8 cellular contexts compared by ENCODE assay signal in genomic region chr12:45732250-45732649, GRCh38. TPM values are rescaled to one million over a fixed set of nuclear protein-coding genes. Genes with fewer than 3 reads are reported as not detected.
A peak's percentile ranks its signal among the peaks of the same experiment; 100 is the strongest.
DNase-seq lines count a peak whose midpoint lies in the region; ATAC-seq and TF ChIP-seq lines count a peak whose summit lies in the region.

No MANE protein-coding gene starts in this region.

- H3K36me3 Mint-ChIP-seq in activated T-cell treated with anti-CD3 and anti-CD28 coated beads, Interleukin-2, amount 50 U/mL, for 24 hours (ENCODE audit: low read depth), result peaks cover 65% of the 10 kb centered on the region
- peaks cover 4% of the 10 kb centered on the region for H3K36me3 Mint-ChIP-seq in T-helper 17 cell (ENCODE audit: low read depth)
- peaks cover 21% of the 10 kb centered on the region for H3K36me3 Mint-ChIP-seq in stimulated activated memory B cell treated with anti-CD40 and anti-IgM and Interleukin-4, amounts not matched to agents 10 μg/mL and 1 μg/mL and 100 μg/mL, for 72 hours

- peak overlapping the region; percentile 71 to 89 for H3K4me3 ChIP-seq in foreskin fibroblast (ENCODE audit: low read depth in 1 of 2, low read length in 2 of 2)

- H3K4me1 Mint-ChIP-seq in activated T-cell treated with anti-CD3 and anti-CD28 coated beads, Interleukin-2, amount 50 U/mL, for 24 hours (ENCODE audit: low read depth), result peaks cover 45% of the 10 kb centered on the region
- peaks cover 23% of the 10 kb centered on the region for H3K4me1 Mint-ChIP-seq in T-helper 17 cell
- peaks cover 39% of the 10 kb centered on the region for H3K4me1 Mint-ChIP-seq in stimulated activated memory B cell treated with anti-CD40 and anti-IgM and Interleukin-4, amounts not matched to agents 10 μg/mL and 1 μg/mL and 100 μg/mL, for 72 hours

- no peak for DNase-seq in activated T-cell treated with anti-CD3 and anti-CD28 coated beads, Interleukin-2, amount 50 U/mL, for 24 hours
- no peak for DNase-seq in activated T-cell treated with anti-CD3 and anti-CD28 coated beads, Interleukin-2, amount 50 U/mL, for 48 hours
- DNase-seq in T-helper 17 cell (no peak), foreskin fibroblast (peak in 1 of 2 donors; percentile 11), COLO829 (ENCODE audit: low spot score) (no peak), NCI-H1436 treated with DMSO at 0.1 percent for 48 hours (lab: John Stamatoyannopoulos, UW) (no peak)
- no peak for DNase-seq in stimulated activated CD4-positive, alpha-beta T cell treated with anti-CD3 and anti-CD28 coated beads, Interleukin-2, amount 100 ng/mL, for 48 hours

- no peak for ATAC-seq in T-helper 17 cell
- ATAC-seq in stimulated activated memory B cell treated with anti-CD40 and anti-IgM and Interleukin-4, amounts not matched to agents 10 μg/mL and 1 μg/mL and 100 μg/mL, for 72 hours, result no peak

- H3K4me3 Mint-ChIP-seq in activated T-cell treated with anti-CD3 and anti-CD28 coated beads, Interleukin-2, amount 50 U/mL, for 24 hours, result peak overlapping the region; percentile 98
- peak overlapping the region; percentile 85 for H3K4me3 Mint-ChIP-seq in T-helper 17 cell
- peak overlapping the region; percentile 73 for H3K4me3 Mint-ChIP-seq in stimulated activated memory B cell treated with anti-CD40 and anti-IgM and Interleukin-4, amounts not matched to agents 10 μg/mL and 1 μg/mL and 100 μg/mL, for 72 hours

- H3K9me3 ChIP-seq in T-helper 17 cell (ENCODE audit: control insufficient read depth, low read length, poor library complexity, severe bottlenecking), result no peaks in the 10 kb centered on the region

- no peak for TF ChIP-seq CTCF in foreskin fibroblast (IDR thresholded peaks at IDR 0.05; ENCODE audit: low read depth, low read length)

- H3K9me3 Mint-ChIP-seq in activated T-cell treated with anti-CD3 and anti-CD28 coated beads, Interleukin-2, amount 50 U/mL, for 24 hours, result no peaks in the 10 kb centered on the region
- H3K9me3 Mint-ChIP-seq in stimulated activated memory B cell treated with anti-CD40 and anti-IgM and Interleukin-4, amounts not matched to agents 10 μg/mL and 1 μg/mL and 100 μg/mL, for 72 hours, result no peaks in the 10 kb centered on the region

- H3K27me3 Mint-ChIP-seq in activated T-cell treated with anti-CD3 and anti-CD28 coated beads, Interleukin-2, amount 50 U/mL, for 24 hours, result no peaks in the 10 kb centered on the region
- H3K27me3 Mint-ChIP-seq in T-helper 17 cell, result no peaks in the 10 kb centered on the region
- no peaks in the 10 kb centered on the region for H3K27me3 Mint-ChIP-seq in stimulated activated memory B cell treated with anti-CD40 and anti-IgM and Interleukin-4, amounts not matched to agents 10 μg/mL and 1 μg/mL and 100 μg/mL, for 72 hours

- H3K27ac Mint-ChIP-seq in activated T-cell treated with anti-CD3 and anti-CD28 coated beads, Interleukin-2, amount 50 U/mL, for 24 hours, result peak overlapping the region; percentile 88
- peak overlapping the region; percentile 99 for H3K27ac Mint-ChIP-seq in T-helper 17 cell
- H3K27ac Mint-ChIP-seq in stimulated activated memory B cell treated with anti-CD40 and anti-IgM and Interleukin-4, amounts not matched to agents 10 μg/mL and 1 μg/mL and 100 μg/mL, for 72 hours, result peak overlapping the region; percentile 98

RNA-seq across cellular contexts. Expression of gene ARID2, which starts 2.7 kb away (rescaled TPM):
- total RNA-seq in T-helper 17 cell, result 10 to 100 TPM; 63.1 to 63.3 TPM
